In the genomic region with DNA sequence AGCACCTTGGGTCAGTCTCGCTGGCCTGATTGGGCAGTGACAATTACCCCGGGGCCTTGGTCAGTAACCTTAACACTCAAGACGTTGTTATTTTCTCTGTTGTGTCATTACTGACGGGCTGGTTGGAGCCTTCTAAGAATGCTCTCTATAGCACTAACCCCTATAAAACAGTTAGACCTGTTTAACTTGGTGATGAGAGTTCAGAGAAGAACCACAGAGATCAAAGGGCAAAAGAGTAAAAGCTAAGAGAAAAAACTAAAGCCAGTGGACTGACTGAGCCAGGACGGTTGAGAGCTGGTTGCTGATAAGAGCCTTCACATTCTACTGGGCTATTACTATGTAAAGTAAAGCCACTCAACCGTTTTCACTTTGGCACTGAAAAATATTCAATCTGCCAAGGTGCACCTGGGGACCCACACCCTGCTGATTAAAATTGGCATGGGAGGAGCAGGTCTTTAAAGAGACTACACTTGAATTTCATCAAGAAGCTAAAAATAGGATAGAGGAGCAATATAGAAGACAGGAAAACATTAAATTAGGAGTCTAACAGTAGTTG, we compare ENCODE assay signal across 9 cellular contexts. TPM values are rescaled to one million over a fixed set of nuclear protein-coding genes. Genes with fewer than 3 reads are reported as not detected.
DNase-seq lines count a peak whose midpoint lies in the region; ATAC-seq and TF ChIP-seq lines count a peak whose summit lies in the region.
"Had no signal": no experiment of that assay in that cellular context is flagged by ENCODE, and none has a peak within 500 bp of the region (broad histone marks: within the 10 kb centered on the region; RNA-seq: fewer than 3 reads in every experiment).

No MANE protein-coding gene starts in this region.

- no peak overlapping the region for H3K23ac ChIP-seq in IMR-90 (ENCODE audit: low read depth, low read length)

- H3K4me3 ChIP-seq in IMR-90 (ENCODE audit: insufficient read depth, low read depth, low read length): no peak overlapping the region
- no peak overlapping the region for H3K4me3 ChIP-seq in SU-DHL-6 (ENCODE audit: insufficient read depth, low read length, poor library complexity, severe bottlenecking)
- no peak overlapping the region for H3K4me3 ChIP-seq in A673 (ENCODE audit: low read depth, low read length, poor library complexity, severe bottlenecking)

- H2BK20ac ChIP-seq in IMR-90 (ENCODE audit: low read depth, low read length): no peak overlapping the region

- no peak overlapping the region for H3K4ac ChIP-seq in IMR-90 (ENCODE audit: low read depth, low read length)

- POLR2A ChIA-PET in IMR-90 (lab: Charles Lee; ENCODE audit: unreplicated experiment): interaction anchor here (1.1 kb wide), 1 partner anchor 9 kb away, joined by 3 read pairs; no protein-coding TSS in a partner anchor
- POLR2A ChIA-PET in A673 (lab: Charles Lee; ENCODE audit: low non-redundant PET): no interaction called here

- 80% methylated on average over 2 of the region's 6 CpGs; no CpG with 5 or more reads in 1 of the 2 experiments for WGBS in IMR-90 (ENCODE audit: extremely low coverage in 2 of 2, insufficient read length in 1 of 2), 2 experiments

- in situ Hi-C loops in IMR-90 (cut with MboI; ENCODE audit: low sequenced_read_pairs): no loop called here

- H3K9me1 ChIP-seq in IMR-90 (ENCODE audit: insufficient read depth, low read length): no peaks in the 10 kb centered on the region

- TF ChIP-seq RAD21 in IMR-90 (IDR thresholded peaks at IDR 0.05; ENCODE audit: low read length): no peak

- H3K36me3 ChIP-seq in IMR-90 (ENCODE audit: control insufficient read depth, insufficient read depth, low read length): no peaks in the 10 kb centered on the region
- no peaks in the 10 kb centered on the region for H3K36me3 ChIP-seq in SU-DHL-6 (ENCODE audit: low read length)
- H3K36me3 ChIP-seq in A673 (ENCODE audit: insufficient read depth, low read length, poor library complexity, severe bottlenecking): no peaks in the 10 kb centered on the region

- no TSS peak for BruUV-seq in IMR-90 (replicated peaks; lab: Mats Ljungman, UMichigan)
- no TSS peak for BruUV-seq in A673 (replicated peaks; lab: Mats Ljungman, UMichigan)

- DNase-seq in DMS79 treated with DMSO at 0.1 percent for 48 hours (lab: John Stamatoyannopoulos, UW) (peak; percentile 31), IMR-90 (no peak), memory B cell (ENCODE audit: low spot score in 2 of 2) (no peak), amniotic stem cell (lab: John Stamatoyannopoulos, UW) (no peak), DMS53 treated with DMSO at 0.1 percent for 48 hours (lab: John Stamatoyannopoulos, UW; ENCODE audit: unreplicated experiment) (no peak), A673 (ENCODE audit: low spot score) (no peak)

- TF ChIP-seq POLR2A in IMR-90 (IDR thresholded peaks at IDR 0.05; ENCODE audit: low read depth, low read length): no peak

- H4K5ac ChIP-seq in IMR-90 (ENCODE audit: low read depth, low read length): no peak overlapping the region

- dilution Hi-C loops in IMR-90 (cut with HindIII; ENCODE audit: low sequenced_read_pairs, unreplicated experiment): no loop called here

- H3K27ac ChIP-seq in IMR-90 (ENCODE audit: insufficient read depth, low read length) (no peak overlapping the region), SU-DHL-6 (ENCODE audit: low read depth, low read length) (no peak overlapping the region), A673 (ENCODE audit: low read depth, low read length, poor library complexity, severe bottlenecking) (no peak overlapping the region)
- H3K27ac ChIP-seq: HL-60 had no signal

- H3K4me2 ChIP-seq in IMR-90 (ENCODE audit: low read depth, low read length): no peak overlapping the region; the same call in 1 of the 2 replicates
- H3K4me2 ChIP-seq in SU-DHL-6 (ENCODE audit: low read depth, low read length, poor library complexity, severe bottlenecking): peak overlapping the region; percentile 14

- peak overlapping the region; percentile 64; the same call in 1 of the 2 replicates for H3K18ac ChIP-seq in IMR-90 (ENCODE audit: low read depth, low read length)

- no peak for TF ChIP-seq CTCF in IMR-90 (conservative IDR thresholded peaks at IDR 0.05; ENCODE audit: low read depth, low read length)
- TF ChIP-seq CTCF in SU-DHL-6 (IDR thresholded peaks at IDR 0.05; ENCODE audit: insufficient read depth, low read length, poor library complexity, severe bottlenecking): no peak
- no peak for TF ChIP-seq CTCF in A673 (conservative IDR thresholded peaks at IDR 0.05; ENCODE audit: low read depth, low read length)

- H2AFZ ChIP-seq in IMR-90 (replicated peaks; ENCODE audit: low read length, poor library complexity) (no peak overlapping the region), SU-DHL-6 (ENCODE audit: low read depth, low read length, severe bottlenecking) (no peak overlapping the region)

- ATAC-seq in IMR-90 (ENCODE audit: low read depth): no peak
- peak; percentile 79 for ATAC-seq in memory B cell (ENCODE audit: low read depth)
- no peak for ATAC-seq in HG03135 (IDR thresholded peaks at IDR 0.05; ENCODE audit: unreplicated experiment)

- H3K9me3 Mint-ChIP-seq in memory B cell: peaks cover under 1% of the 10 kb centered on the region

- H4K20me1 ChIP-seq in IMR-90 (ENCODE audit: insufficient read depth, low read length) (no peaks in the 10 kb centered on the region), SU-DHL-6 (ENCODE audit: low read depth, low read length) (no peaks in the 10 kb centered on the region)

- no peak overlapping the region for H2BK15ac ChIP-seq in IMR-90 (ENCODE audit: low read depth, low read length)

- H3K79me2 ChIP-seq in SU-DHL-6 (ENCODE audit: insufficient read depth, low read length): no peaks in the 10 kb centered on the region

- no peak overlapping the region for H4K91ac ChIP-seq in IMR-90 (ENCODE audit: insufficient read depth, low read depth, low read length)

- no peak overlapping the region for H2AK5ac ChIP-seq in IMR-90 (ENCODE audit: low read depth, low read length)

- H3K9ac ChIP-seq in IMR-90 (ENCODE audit: low read depth, low read length) (no peak overlapping the region), SU-DHL-6 (ENCODE audit: low read length) (no peak overlapping the region)

- peaks cover 29% of the 10 kb centered on the region for H3K4me1 Mint-ChIP-seq in memory B cell

- intact Hi-C loops in IMR-90 (cut with micrococcal nuclease): loop anchor here (1.0 kb wide), 1 partner anchor 8 kb away; no protein-coding TSS in a partner anchor
- intact Hi-C loops in A673 (cut with micrococcal nuclease; ENCODE audit: unreplicated experiment): no loop called here

- H2BK120ac ChIP-seq in IMR-90 (ENCODE audit: low read depth, low read length): no peak overlapping the region; the same call in 1 of the 2 replicates

- H3F3A ChIP-seq in SU-DHL-6 (ENCODE audit: insufficient read depth): no peaks in the 10 kb centered on the region

- no peak overlapping the region for H3K56ac ChIP-seq in IMR-90 (ENCODE audit: extremely low read depth, insufficient read depth, low read length)

- peak overlapping the region; percentile 95 for H3K27ac Mint-ChIP-seq in memory B cell

- no peak overlapping the region for H2BK5ac ChIP-seq in IMR-90 (ENCODE audit: low read depth, low read length, poor library complexity, severe bottlenecking)

- H3K9me3 ChIP-seq in IMR-90 (ENCODE audit: control insufficient read depth, insufficient read depth, low read length) (no peaks in the 10 kb centered on the region), SU-DHL-6 (ENCODE audit: insufficient read depth, low read length) (no peaks in the 10 kb centered on the region), A673 (ENCODE audit: low read depth, low read length, poor library complexity, severe bottlenecking) (no peaks in the 10 kb centered on the region)

- H3K27me3 ChIP-seq in IMR-90 (ENCODE audit: control insufficient read depth, insufficient read depth, low read length): no peaks in the 10 kb centered on the region
- no peaks in the 10 kb centered on the region for H3K27me3 ChIP-seq in SU-DHL-6 (ENCODE audit: low read length)
- H3K27me3 ChIP-seq in A673 (replicated peaks; ENCODE audit: insufficient read depth, low read depth, low read length, poor library complexity): no peaks in the 10 kb centered on the region

- H3K79me1 ChIP-seq in IMR-90 (ENCODE audit: low read depth in 1 of 2, low read length in 2 of 2): 0 out of 4 replicates have a peak, but pooled peaks cover 0 to 5% of the 10 kb centered on the region in 2 experiments

- H3K36me3 Mint-ChIP-seq in memory B cell: no peaks in the 10 kb centered on the region

- no peak overlapping the region for H3K14ac ChIP-seq in IMR-90 (replicated peaks; ENCODE audit: low read depth, low read length)

- H3K27me3 Mint-ChIP-seq in memory B cell: no peaks in the 10 kb centered on the region

- CTCF ChIA-PET in IMR-90 (lab: Yijun Ruan, JAX) (no interaction called here), A673 (lab: Charles Lee) (no interaction called here)

- H3K4me1 ChIP-seq in IMR-90 (ENCODE audit: control insufficient read depth, insufficient read depth, low read length) (peaks cover 3% of the 10 kb centered on the region; the same call in 1 of the 2 replicates), A673 (ENCODE audit: insufficient read depth, low read length, poor library complexity, severe bottlenecking) (peaks cover 4% of the 10 kb centered on the region)

- H2AK9ac ChIP-seq in IMR-90 (replicated peaks; ENCODE audit: low read depth, low read length, poor library complexity): no peak overlapping the region

- H3K4me3 Mint-ChIP-seq in memory B cell: peak overlapping the region; percentile 84

- H3K9me2 ChIP-seq in SU-DHL-6 (replicated peaks; ENCODE audit: insufficient read depth, low read length): no peaks in the 10 kb centered on the region

- H4K8ac ChIP-seq in IMR-90 (ENCODE audit: low read depth in 2 of 2, low read length in 2 of 2): 0 out of 4 replicates have a peak overlapping the region, but pooled peaks of 1 of the 2 experiments have one; percentile 39

TF ChIP-seq in IMR-90, 13 proteins besides CTCF, POLR2A, EP300 and RAD21 (continues in another document):
- no peak for TF ChIP-seq SMC3 (IDR thresholded peaks at IDR 0.05; ENCODE audit: low read depth, low read length)
- TF ChIP-seq, protein P1, sequence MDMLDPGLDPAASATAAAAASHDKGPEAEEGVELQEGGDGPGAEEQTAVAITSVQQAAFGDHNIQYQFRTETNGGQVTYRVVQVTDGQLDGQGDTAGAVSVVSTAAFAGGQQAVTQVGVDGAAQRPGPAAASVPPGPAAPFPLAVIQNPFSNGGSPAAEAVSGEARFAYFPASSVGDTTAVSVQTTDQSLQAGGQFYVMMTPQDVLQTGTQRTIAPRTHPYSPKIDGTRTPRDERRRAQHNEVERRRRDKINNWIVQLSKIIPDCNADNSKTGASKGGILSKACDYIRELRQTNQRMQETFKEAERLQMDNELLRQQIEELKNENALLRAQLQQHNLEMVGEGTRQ (IDR thresholded peaks at IDR 0.05; ENCODE audit: low read depth, low read length): no peak
- TF ChIP-seq NFE2L2 (IDR thresholded peaks at IDR 0.05; ENCODE audit: low read depth, low read length): no peak
- no peak for TF ChIP-seq BHLHE40 (IDR thresholded peaks at IDR 0.05; ENCODE audit: low read depth, low read length)
- TF ChIP-seq MAZ (IDR thresholded peaks at IDR 0.05; ENCODE audit: borderline replicate concordance, low read depth, low read length): no peak

RNA-seq across cellular contexts. Expression of a gene that starts 13.6 kb away (rescaled TPM):
- total RNA-seq in IMR-90 (2012; rRNA removed) (1,331 and 2,388 TPM in 2 replicates), A673 (2021) (276 and 282 TPM in 2 replicates)
- polyA plus RNA-seq in IMR-90 (2012; rRNA removed): 1,631 and 2,066 TPM in 2 replicates
- 248 and 281 TPM in 2 replicates for polyA plus RNA-seq in IMR-90 (2012; cell fraction: cytosol; rRNA removed)
- 53.9 and 506 TPM in 2 replicates for polyA plus RNA-seq in IMR-90 (2012; cell fraction: nucleus; rRNA removed; ENCODE audit: low replicate concordance)
